In genomic region chr7:154767194-154767593, GRCh38 we compare ENCODE assay signal across 22 cellular contexts.
DNase-seq lines count a peak whose midpoint lies in the region; ATAC-seq and TF ChIP-seq lines count a peak whose summit lies in the region.
"Had no signal": no experiment of that assay in that cellular context is flagged by ENCODE, and none has a peak within 500 bp of the region (broad histone marks: within the 10 kb centered on the region; RNA-seq: fewer than 3 reads in every experiment).

No MANE protein-coding gene starts in this region.

- H3K4me1 Mint-ChIP-seq in brain: peaks cover 27% of the 10 kb centered on the region
- no peaks in the 10 kb centered on the region for H3K4me1 Mint-ChIP-seq in activated CD4-positive, alpha-beta T cell treated with anti-CD3 and anti-CD28 coated beads, Interleukin-2, amount 10 ng/mL, durations not matched to agents 24 days and 14 days
- H3K4me1 Mint-ChIP-seq: activated B cell treated with CpG ODN at 0.5 μM for 24 hours; CD4-positive, CD25-positive, alpha-beta regulatory T cell had no signal

- no peak for TF ChIP-seq POLR2A in breast epithelium (IDR thresholded peaks at IDR 0.05)

- CTCF ChIA-PET in PC-3 (lab: Charles Lee): no interaction called here

- no TSS peak for BruUV-seq in PC-3 (replicated peaks; lab: Mats Ljungman, UMichigan)

- TF ChIP-seq CTCF in PC-3 (conservative IDR thresholded peaks at IDR 0.05; ENCODE audit: low read depth, low read length): no peak
- TF ChIP-seq CTCF in brain (conservative IDR thresholded peaks at IDR 0.05): no peak
- TF ChIP-seq CTCF in breast epithelium (IDR thresholded peaks at IDR 0.05): no peak

- POLR2A ChIA-PET in PC-3 (lab: Charles Lee; ENCODE audit: unreplicated experiment): no interaction called here

- H2AFZ ChIP-seq in PC-3 (ENCODE audit: low read length): peak overlapping the region; percentile 67; the same call in 1 of the 2 replicates

- no peaks in the 10 kb centered on the region for H3K36me3 ChIP-seq in PC-3 (ENCODE audit: low read depth, low read length)
- H3K36me3 ChIP-seq in breast epithelium: no peaks in the 10 kb centered on the region
- H3K36me3 ChIP-seq: cardiac muscle cell, heart right ventricle, right lobe of liver had no signal

- H3K4me2 ChIP-seq in PC-3 (ENCODE audit: low read length): peak overlapping the region; percentile 65; the same call in 1 of the 2 replicates
- H3K4me2 ChIP-seq: SK-N-SH had no signal

- intact Hi-C loops in PC-3 (cut with micrococcal nuclease) (no loop called here), breast epithelium (cut with DNase I; ENCODE audit: low total_unique reads) (no loop called here)
- intact Hi-C loops in activated CD4-positive, alpha-beta T cell treated with anti-CD3 and anti-CD28 coated beads, Interleukin-2, amount 10 ng/mL, durations not matched to agents 24 days and 14 days (cut with micrococcal nuclease): no loop called here

- no peaks in the 10 kb centered on the region for H3K79me2 ChIP-seq in PC-3 (ENCODE audit: low read length)

- H3K36me3 Mint-ChIP-seq in brain: peaks cover 17% of the 10 kb centered on the region
- no peaks in the 10 kb centered on the region for H3K36me3 Mint-ChIP-seq in activated CD4-positive, alpha-beta T cell treated with anti-CD3 and anti-CD28 coated beads, Interleukin-2, amount 10 ng/mL, durations not matched to agents 24 days and 14 days (ENCODE audit: low read depth)
- H3K36me3 Mint-ChIP-seq: activated CD4-positive, alpha-beta memory T cell treated with anti-CD3 and anti-CD28 coated beads for 36 hours; CD4-positive, CD25-positive, alpha-beta regulatory T cell had no signal

- no peak overlapping the region for H3K9ac ChIP-seq in PC-3 (ENCODE audit: low read length)
- H3K9ac ChIP-seq: SK-N-SH had no signal

- H3K9me3 Mint-ChIP-seq in brain: peaks cover 0 to 9% (median 8%) of the 10 kb centered on the region in 5 experiments
- H3K9me3 Mint-ChIP-seq in activated CD4-positive, alpha-beta T cell treated with anti-CD3 and anti-CD28 coated beads, Interleukin-2, amount 10 ng/mL, durations not matched to agents 24 days and 14 days: no peaks in the 10 kb centered on the region
- H3K9me3 Mint-ChIP-seq: activated B cell treated with CpG ODN at 0.5 μM for 24 hours; activated CD4-positive, alpha-beta memory T cell treated with anti-CD3 and anti-CD28 coated beads for 36 hours had no signal

- H3K4me1 ChIP-seq in PC-3 (ENCODE audit: insufficient read depth, low read length) (0 out of 2 replicates have a peak, but pooled peaks cover 10% of the 10 kb centered on the region), breast epithelium (no peaks in the 10 kb centered on the region)
- H3K4me1 ChIP-seq: heart right ventricle, right lobe of liver had no signal

- H3F3A ChIP-seq in PC-3 (ENCODE audit: low read length, unreplicated experiment): no peaks in the 10 kb centered on the region

- H3K27ac Mint-ChIP-seq in brain: peak overlapping the region in 4 of 5 experiments; percentile 16 to 85 (median 50)
- H3K27ac Mint-ChIP-seq in activated CD4-positive, alpha-beta T cell treated with anti-CD3 and anti-CD28 coated beads, Interleukin-2, amount 10 ng/mL, durations not matched to agents 24 days and 14 days: no peak overlapping the region
- H3K27ac Mint-ChIP-seq: activated B cell treated with CpG ODN at 0.5 μM for 24 hours; activated CD4-positive, alpha-beta memory T cell treated with anti-CD3 and anti-CD28 coated beads for 36 hours; CD4-positive, CD25-positive, alpha-beta regulatory T cell had no signal

- DNase-seq in DMS 273 (lab: John Stamatoyannopoulos, UW; ENCODE audit: unreplicated experiment) (peak; percentile 95), PC-3 (peak; percentile 59), middle frontal gyrus (ENCODE audit: extremely low spot score, low spot score) (peak; percentile 65), HuH-7 (ENCODE audit: low spot score) (no peak), breast epithelium (ENCODE audit: low spot score in 2 of 2) (no peak)
- DNase-seq in activated CD4-positive, alpha-beta T cell treated with anti-CD3 and anti-CD28 coated beads, Interleukin-2, amount 10 ng/mL, durations not matched to agents 24 days and 14 days: no peak
- DNase-seq: activated B cell treated with CpG ODN at 0.5 μM for 24 hours; activated CD4-positive, alpha-beta memory T cell treated with anti-CD3 and anti-CD28 coated beads for 36 hours; activated gamma-delta T cell; CD4-positive, CD25-positive, alpha-beta regulatory T cell; heart right ventricle; Karpas-422; NCI-H1092 treated with DMSO at 0.1 percent for 48 hours; NCI-H2081 treated with DMSO at 0.1 percent for 48 hours; right lobe of liver; T-helper 9 cell had no signal

- peak; percentile 37 for ATAC-seq in PC-3
- ATAC-seq in HG02852 (IDR thresholded peaks at IDR 0.05; ENCODE audit: unreplicated experiment): no peak
- ATAC-seq: GM12878, heart right ventricle had no signal

- H3K27ac ChIP-seq in PC-3 (ENCODE audit: low read length): no peak overlapping the region
- H3K27ac ChIP-seq in breast epithelium: no peak overlapping the region
- H3K27ac ChIP-seq: cardiac muscle cell, heart right ventricle, right lobe of liver had no signal

- H3K9me3 ChIP-seq in PC-3 (ENCODE audit: low read length): no peaks in the 10 kb centered on the region
- H3K9me3 ChIP-seq in breast epithelium: no peaks in the 10 kb centered on the region
- H3K9me3 ChIP-seq: right lobe of liver had no signal

- H3K27me3 ChIP-seq in PC-3 (ENCODE audit: low read length) (0 out of 2 replicates have a peak, but pooled peaks cover 3% of the 10 kb centered on the region), breast epithelium (no peaks in the 10 kb centered on the region)
- H3K27me3 ChIP-seq: cardiac muscle cell, right lobe of liver had no signal

- H3K4me3 Mint-ChIP-seq in brain: no peak overlapping the region
- no peak overlapping the region for H3K4me3 Mint-ChIP-seq in activated CD4-positive, alpha-beta T cell treated with anti-CD3 and anti-CD28 coated beads, Interleukin-2, amount 10 ng/mL, durations not matched to agents 24 days and 14 days
- H3K4me3 Mint-ChIP-seq: activated B cell treated with CpG ODN at 0.5 μM for 24 hours; activated CD4-positive, alpha-beta memory T cell treated with anti-CD3 and anti-CD28 coated beads for 36 hours; CD4-positive, CD25-positive, alpha-beta regulatory T cell had no signal

- H3K4me3 ChIP-seq in PC-3 (ENCODE audit: low read length): peak overlapping the region; percentile 27; the same call in 1 of the 2 replicates
- H3K4me3 ChIP-seq in breast epithelium: no peak overlapping the region
- H3K4me3 ChIP-seq: cardiac muscle cell, GM12878, heart right ventricle, lung, right lobe of liver had no signal

- no peaks in the 10 kb centered on the region for H4K20me1 ChIP-seq in PC-3 (ENCODE audit: low read length)

- peaks cover 3% of the 10 kb centered on the region for H3K27me3 Mint-ChIP-seq in brain
- no peaks in the 10 kb centered on the region for H3K27me3 Mint-ChIP-seq in activated CD4-positive, alpha-beta T cell treated with anti-CD3 and anti-CD28 coated beads, Interleukin-2, amount 10 ng/mL, durations not matched to agents 24 days and 14 days
- H3K27me3 Mint-ChIP-seq: activated B cell treated with CpG ODN at 0.5 μM for 24 hours; activated CD4-positive, alpha-beta memory T cell treated with anti-CD3 and anti-CD28 coated beads for 36 hours; CD4-positive, CD25-positive, alpha-beta regulatory T cell had no signal

- no peaks in the 10 kb centered on the region for H3K9me2 ChIP-seq in PC-3 (replicated peaks; ENCODE audit: low read length)
- H3K9me2 ChIP-seq: SK-N-SH had no signal

Comparison
In these comparisons a context has a peak if more than half of its experiments do, and no peak if none do; other contexts are left out.
1. DNase-seq: peak in DMS 273 (single experiment), PC-3 (single experiment) and middle frontal gyrus (single experiment); none in HuH-7 (single experiment), breast epithelium (0 of 2) and activated CD4-positive, alpha-beta T cell treated with anti-CD3 and anti-CD28 coated beads, Interleukin-2, amount 10 ng/mL, durations not matched to agents 24 days and 14 days (single experiment).